ENCODE assay signal across 11 cellular contexts in genomic region chr7:74176555-74176954, GRCh38. TPM values are rescaled to one million over a fixed set of nuclear protein-coding genes. Genes with fewer than 3 reads are reported as not detected.
A peak's percentile ranks its signal among the peaks of the same experiment; 100 is the strongest.
DNase-seq lines count a peak whose midpoint lies in the region; ATAC-seq and TF ChIP-seq lines count a peak whose summit lies in the region.
"Had no signal": no experiment of that assay in that cellular context is flagged by ENCODE, and none has a peak within 500 bp of the region (broad histone marks: within the 10 kb centered on the region; RNA-seq: fewer than 3 reads in every experiment).

No MANE protein-coding gene starts in this region.

- peaks cover 39% of the 10 kb centered on the region for H3K36me3 ChIP-seq in PC-3 (ENCODE audit: low read depth, low read length)
- H3K36me3 ChIP-seq in osteoblast (ENCODE audit: insufficient read depth, low read length), result peaks cover 29% of the 10 kb centered on the region
- H3K36me3 ChIP-seq in tibial nerve, result peaks cover 0 to 22% (median 0%) of the 10 kb centered on the region in 3 donors

- H3K9me2 ChIP-seq in PC-3 (replicated peaks; ENCODE audit: low read length), result no peaks in the 10 kb centered on the region

- H3K27me3 ChIP-seq in PC-3 (ENCODE audit: low read length), result no peaks in the 10 kb centered on the region
- H3K27me3 ChIP-seq in dorsolateral prefrontal cortex, result no peaks in the 10 kb centered on the region
- H3K27me3 ChIP-seq in osteoblast (ENCODE audit: insufficient read depth, low read length), result no peaks in the 10 kb centered on the region
- no peaks in the 10 kb centered on the region for H3K27me3 ChIP-seq in tibial nerve

- H3F3A ChIP-seq in PC-3 (ENCODE audit: low read length, unreplicated experiment), result no peaks in the 10 kb centered on the region

- H3K9me3 ChIP-seq in PC-3 (ENCODE audit: low read length) (no peaks in the 10 kb centered on the region), osteoblast (ENCODE audit: low read depth, low read length) (no peaks in the 10 kb centered on the region), tibial nerve (no peaks in the 10 kb centered on the region)

- TF ChIP-seq EP300 in tibial nerve (IDR thresholded peaks at IDR 0.05), result no peak

- CTCF ChIA-PET in PC-3 (lab: Charles Lee), result no interaction called here

- TF ChIP-seq CTCF in GM12865 (IDR thresholded peaks at IDR 0.05; ENCODE audit: insufficient read depth, low read depth, low read length, missing control alignments) (no peak), PC-3 (conservative IDR thresholded peaks at IDR 0.05; ENCODE audit: low read depth, low read length) (no peak), dorsolateral prefrontal cortex (IDR thresholded peaks at IDR 0.05 in 54 of 56, conservative IDR thresholded peaks at IDR 0.05 in 2 of 56; ENCODE audit: low read depth in 1 of 56, partially characterized antibody in 56 of 56) (no peak), osteoblast (IDR thresholded peaks at IDR 0.05; ENCODE audit: extremely low read depth, low read depth, low read length) (no peak), tibial nerve (IDR thresholded peaks at IDR 0.05) (no peak)

- TF ChIP-seq POLR2A in erythroblast (IDR thresholded peaks at IDR 0.05; ENCODE audit: low read length) (no peak), tibial nerve (IDR thresholded peaks at IDR 0.05) (no peak)

- H3K27ac ChIP-seq in PC-3 (ENCODE audit: low read length) (no peak overlapping the region), dorsolateral prefrontal cortex (peak overlapping the region in 31 of 59 donors; percentile 3 to 96 (median 43)), osteoblast (ENCODE audit: low read depth, low read length) (peak overlapping the region; percentile 48), tibial nerve (peak overlapping the region in 2 of 4 donors; percentile 8 to 29)

- no peak overlapping the region for H3K9ac ChIP-seq in PC-3 (ENCODE audit: low read length)

- DNase-seq in GM12865 (ENCODE audit: low read depth) (no peak), PC-3 (no peak), dorsolateral prefrontal cortex (no peak), osteoblast (ENCODE audit: insufficient read length, low spot score, missing footprints) (peak; percentile 65), NCI-H1417 (lab: John Stamatoyannopoulos, UW) (no peak), erythroblast (lab: John Stamatoyannopoulos, UW) (no peak), tibial nerve (ENCODE audit: low spot score in 2 of 2) (no peak)
- DNase-seq: left cardiac atrium; NCI-H1694 treated with DMSO at 0.1 percent for 48 hours; stimulated activated naive B cell treated with anti-CD40 and anti-IgM and Interleukin-4, amounts not matched to agents 10 μg/mL and 1 μg/mL and 100 μg/mL, for 72 hours had no signal

- H3K4me3 ChIP-seq in GM12865 (ENCODE audit: low read depth, low read length) (peak overlapping the region; percentile 80), PC-3 (ENCODE audit: low read length) (peak overlapping the region; percentile 93; the same call in 1 of the 2 replicates), dorsolateral prefrontal cortex (peak overlapping the region in 38 of 59 donors; percentile 1 to 99 (median 92)), osteoblast (ENCODE audit: insufficient read depth, low read length) (peak overlapping the region; percentile 20), tibial nerve (no peak overlapping the region)

- H2AFZ ChIP-seq in PC-3 (ENCODE audit: low read length) (no peak overlapping the region), osteoblast (ENCODE audit: low read length) (no peak overlapping the region)

- ATAC-seq in PC-3 (no peak), HG03457 (IDR thresholded peaks at IDR 0.05; ENCODE audit: unreplicated experiment) (no peak)
- ATAC-seq: left cardiac atrium; stimulated activated naive B cell treated with anti-CD40 and anti-IgM and Interleukin-4, amounts not matched to agents 10 μg/mL and 1 μg/mL and 100 μg/mL, for 72 hours had no signal

- intact Hi-C loops in PC-3 (cut with micrococcal nuclease), result no loop called here
- intact Hi-C loops in dorsolateral prefrontal cortex (cut with DNase I), result no loop called here

- peaks cover 30% of the 10 kb centered on the region for H3K4me1 ChIP-seq in PC-3 (ENCODE audit: insufficient read depth, low read length)
- peaks cover 40% of the 10 kb centered on the region for H3K4me1 ChIP-seq in osteoblast (ENCODE audit: insufficient read depth, low read length)
- H3K4me1 ChIP-seq in tibial nerve, result peaks cover 5 to 75% (median 58%) of the 10 kb centered on the region in 4 donors

- BruUV-seq in PC-3 (replicated peaks; lab: Mats Ljungman, UMichigan), result no TSS peak

- POLR2A ChIA-PET in PC-3 (lab: Charles Lee; ENCODE audit: unreplicated experiment), result no interaction called here

- peaks cover 64% of the 10 kb centered on the region for H4K20me1 ChIP-seq in PC-3 (ENCODE audit: low read length)
- H4K20me1 ChIP-seq in osteoblast (ENCODE audit: insufficient read depth, low read length), result peaks cover 63% of the 10 kb centered on the region

- H3K4me2 ChIP-seq in PC-3 (ENCODE audit: low read length) (peak overlapping the region; percentile 87), osteoblast (ENCODE audit: insufficient read depth, low read length) (peak overlapping the region; percentile 85)

- 30 to 35% methylated on average over 3 of the region's 3 CpGs for WGBS in tibial nerve, 2 donors

- H3K79me2 ChIP-seq in PC-3 (ENCODE audit: low read length), result peaks cover 87% of the 10 kb centered on the region
- peaks cover 82% of the 10 kb centered on the region for H3K79me2 ChIP-seq in osteoblast (ENCODE audit: insufficient read depth, low read length)

RNA-seq across cellular contexts. Expression of gene EIF4H, which starts 2.4 kb away (rescaled TPM):
- 339 and 357 TPM in 2 replicates for total RNA-seq in PC-3 (2014; rRNA removed)
- 100 to 1,000 TPM; 190 to 323 (median 261) TPM for total RNA-seq in dorsolateral prefrontal cortex
- total RNA-seq in osteoblast, result 270 and 295 TPM in 2 replicates
- total RNA-seq in tibial nerve, result 100 to 1,000 TPM; 184 to 211 (median 192) TPM

RNA-seq across cellular contexts. Expression of gene LAT2, which starts 33.3 kb away (rescaled TPM):
- total RNA-seq in PC-3 (2014; rRNA removed) (7.7 and 8.3 TPM in 2 replicates), dorsolateral prefrontal cortex (10 to 100 TPM in 67 of 120 experiments, 1 to 10 TPM in 53; 1.2 to 28.5 (median 10.6) TPM), osteoblast (0.29 and 0.36 TPM in 2 replicates), tibial nerve (10 to 100 TPM in 2 of 4 donors, 1 to 10 TPM in 2; 5.1 to 15.3 (median 8.9) TPM)

Comparison
In these comparisons a context has a peak if more than half of its experiments do, and no peak if none do; other contexts are left out.
1. H3K4me3 ChIP-seq: peak in GM12865 (single experiment), PC-3 (single experiment), dorsolateral prefrontal cortex (38 of 59) and osteoblast (single experiment); none in tibial nerve (0 of 4).